8 cellular contexts compared by ENCODE assay signal in genomic region chr11:68313574-68314202, GRCh38. TPM values are rescaled to one million over a fixed set of nuclear protein-coding genes. Genes with fewer than 3 reads are reported as not detected.
A peak's percentile ranks its signal among the peaks of the same experiment; 100 is the strongest.
DNase-seq lines count a peak whose midpoint lies in the region; ATAC-seq and TF ChIP-seq lines count a peak whose summit lies in the region.

No MANE protein-coding gene starts in this region.

- H3K9me3 ChIP-seq in BLaER1 treated with 17β-estradiol and CSF1 and Interleukin-3, amounts not matched to agents 10 nM and 100 nM (replicated peaks in 1 of 11) = no peaks in the 10 kb centered on the region
- no peaks in the 10 kb centered on the region for H3K9me3 ChIP-seq in adrenal gland (replicated peaks in 1 of 3)
- no peaks in the 10 kb centered on the region for H3K9me3 ChIP-seq in testis

- H3K9ac ChIP-seq in BLaER1 treated with 17β-estradiol and CSF1 and Interleukin-3, amounts not matched to agents 10 nM and 100 nM = peak overlapping the region; percentile 84 to 98 (median 94)

- no peak for ATAC-seq in left lobe of liver

- peak overlapping the region; percentile 79 to 97 (median 92) for H3K4me3 ChIP-seq in BLaER1 treated with 17β-estradiol and CSF1 and Interleukin-3, amounts not matched to agents 10 nM and 100 nM
- peak overlapping the region in 2 of 4 donors; percentile 26 to 97 for H3K4me3 ChIP-seq in adrenal gland
- peak overlapping the region; percentile 54 to 68 for H3K4me3 ChIP-seq in testis

- WGBS in adrenal gland, 4 donors = 11 to 27% (median 19%) methylated on average over 16 to 19 of the region's 19 CpGs
- WGBS in testis, 2 donors = 22 to 23% methylated on average over 19 of the region's 19 CpGs

- H3K27me3 ChIP-seq in BLaER1 treated with 17β-estradiol and CSF1 and Interleukin-3, amounts not matched to agents 10 nM and 100 nM = peaks cover 0 to 9% (median 0%) of the 10 kb centered on the region in 11 experiments; a peak in 4 of 22 replicates
- no peaks in the 10 kb centered on the region for H3K27me3 ChIP-seq in adrenal gland
- H3K27me3 ChIP-seq in testis = no peaks in the 10 kb centered on the region

- TF ChIP-seq POLR2A in adrenal gland (IDR thresholded peaks at IDR 0.05) (no peak), testis (IDR thresholded peaks at IDR 0.05) (no peak)

- peaks cover 0 to 51% (median 39%) of the 10 kb centered on the region in 11 experiments; a peak in 16 of 22 replicates for H4K20me1 ChIP-seq in BLaER1 treated with 17β-estradiol and CSF1 and Interleukin-3, amounts not matched to agents 10 nM and 100 nM

- peak overlapping the region; percentile 62 to 94 (median 92); a peak in 20 of 22 replicates for H3K27ac ChIP-seq in BLaER1 treated with 17β-estradiol and CSF1 and Interleukin-3, amounts not matched to agents 10 nM and 100 nM
- H3K27ac ChIP-seq in adrenal gland (peak overlapping the region in 4 of 5 donors; percentile 50 to 92 (median 83)), testis (peak overlapping the region in 1 of 2 donors; percentile 53)

- intact Hi-C loops in adrenal gland (cut with DNase I) (loop anchor here (5.0 kb wide), 2 partner anchors 59 to 74 kb away; no protein-coding TSS in a partner anchor), testis (cut with DNase I; ENCODE audit: low total_unique reads) (loop anchor here (10.0 kb wide), 1 partner anchor 61 kb away; no protein-coding TSS in a partner anchor)

- DNase-seq in HuH-7.5 (ENCODE audit: low spot score) = peak; percentile 81
- DNase-seq in adrenal gland = no peak
- DNase-seq in iris pigment epithelial cell (ENCODE audit: low read depth) = peak; percentile 42
- DNase-seq in testis = no peak
- no peak for DNase-seq in left lobe of liver (ENCODE audit: low spot score)
- DNase-seq in midbrain (lab: John Stamatoyannopoulos, UW) = no peak
- DNase-seq in NCI-H1048 (lab: John Stamatoyannopoulos, UW) = no peak

- H3K4me2 ChIP-seq in BLaER1 treated with 17β-estradiol and CSF1 and Interleukin-3, amounts not matched to agents 10 nM and 100 nM = peak overlapping the region; percentile 91 to 99 (median 99)

- peaks cover 0 to 19% (median 0%) of the 10 kb centered on the region in 11 experiments; a peak in 7 of 22 replicates for H3K36me3 ChIP-seq in BLaER1 treated with 17β-estradiol and CSF1 and Interleukin-3, amounts not matched to agents 10 nM and 100 nM
- H3K36me3 ChIP-seq in adrenal gland (replicated peaks in 1 of 2) (no peaks in the 10 kb centered on the region), testis (ENCODE audit: low read depth, missing control alignments) (no peaks in the 10 kb centered on the region)

- TF ChIP-seq CTCF in adrenal gland (IDR thresholded peaks at IDR 0.05) (no peak), testis (IDR thresholded peaks at IDR 0.05) (no peak)

- peaks cover 32 to 82% (median 74%) of the 10 kb centered on the region in 10 experiments for H3K4me1 ChIP-seq in BLaER1 treated with 17β-estradiol and CSF1 and Interleukin-3, amounts not matched to agents 10 nM and 100 nM
- peaks cover 34 to 47% of the 10 kb centered on the region in 2 donors for H3K4me1 ChIP-seq in adrenal gland (replicated peaks in 1 of 2)
- H3K4me1 ChIP-seq in testis = peaks cover 11% of the 10 kb centered on the region

RNA-seq across cellular contexts. Expression of gene LRP5, which starts 1.3 kb away (rescaled TPM):
- 100 to 1,000 TPM in 1 of 8 donors, 10 to 100 TPM in 7; 45.3 to 277 (median 75.8) TPM for total RNA-seq in adrenal gland
- 100 to 1,000 TPM in 2 of 3 donors, 10 to 100 TPM in 1; 14.2 to 104 (median 104) TPM for polyA plus RNA-seq in adrenal gland
- 10 to 100 TPM; 20.6 to 21.3 TPM for total RNA-seq in testis
- polyA plus RNA-seq in testis (ENCODE audit: insufficient read depth, low read depth, low replicate concordance) = 15.7 TPM
- 114 TPM for total RNA-seq in left lobe of liver

RNA-seq across cellular contexts. Expression of gene C11orf24, which starts 41.9 kb away (rescaled TPM):
- total RNA-seq in adrenal gland (10 to 100 TPM; 18.7 to 41.2 (median 27.2) TPM), testis (10 to 100 TPM; 65.7 to 87.7 TPM), left lobe of liver (50.1 TPM)
- polyA plus RNA-seq in adrenal gland (10 to 100 TPM; 23.4 to 46.5 (median 27.3) TPM), testis (ENCODE audit: insufficient read depth, low read depth, low replicate concordance) (29.6 TPM)

Comparison
In these comparisons a context has a peak if more than half of its experiments do, and no peak if none do; other contexts are left out.
1. DNase-seq: peak in HuH-7.5 (single experiment) and iris pigment epithelial cell (single experiment); none in adrenal gland (0 of 7), testis (single experiment), left lobe of liver (single experiment), midbrain (single experiment) and NCI-H1048 (single experiment).